ENCODE assay signal across 9 cellular contexts in genomic region chr7:3281257-3281656, GRCh38. TPM values are rescaled to one million over a fixed set of nuclear protein-coding genes. Genes with fewer than 3 reads are reported as not detected.
DNase-seq lines count a peak whose midpoint lies in the region; ATAC-seq, FAIRE-seq and TF ChIP-seq lines count a peak whose summit lies in the region.
"Not testable (repeated sequence)": the region's sequence is repeated elsewhere in the genome, so short reads cannot be mapped to it uniquely, and the experiment has no call there.
"Had no signal": no experiment of that assay in that cellular context is flagged by ENCODE, and none has a peak within 500 bp of the region (broad histone marks: within the 10 kb centered on the region; RNA-seq: fewer than 3 reads in every experiment).

No MANE protein-coding gene starts in this region.

- TF ChIP-seq EP300 in sigmoid colon (IDR thresholded peaks at IDR 0.05); suprapubic skin (IDR thresholded peaks at IDR 0.05): not testable (repeated sequence)

- not testable (repeated sequence) for H3K4me3 Mint-ChIP-seq in central memory CD8-positive, alpha-beta T cell

- not testable (repeated sequence) for ATAC-seq in central memory CD8-positive, alpha-beta T cell (replicated peaks; ENCODE audit: extremely low read depth, poor library complexity, severe bottlenecking)

- CTCF ChIA-PET in HEK293 (lab: Yijun Ruan, JAX), result interaction anchor here (0.6 to 0.7 kb wide), 2 partner anchors 70 to 502 kb away, joined by 5 to 6 read pairs; no protein-coding TSS in a partner anchor

- H3K27ac Mint-ChIP-seq in central memory CD8-positive, alpha-beta T cell (ENCODE audit: low read depth), result peak overlapping the region; percentile 46

- WGBS in esophagus squamous epithelium, 2 donors, result 88 to 91% methylated on average over 3 to 4 of the region's 5 CpGs
- 91 to 95% methylated on average over 5 of the region's 5 CpGs for WGBS in sigmoid colon, 2 donors
- WGBS in suprapubic skin, result 92% methylated on average over 5 of the region's 5 CpGs

- not testable (repeated sequence) for H3K4me1 Mint-ChIP-seq in central memory CD8-positive, alpha-beta T cell

- not testable (repeated sequence) for TF ChIP-seq CTCF in HEK293 (tag by site-specific recombination; IDR thresholded peaks at IDR 0.05); esophagus squamous epithelium (IDR thresholded peaks at IDR 0.05); sigmoid colon (IDR thresholded peaks at IDR 0.05); suprapubic skin (IDR thresholded peaks at IDR 0.05)

- TF ChIP-seq POLR2A in esophagus squamous epithelium (IDR thresholded peaks at IDR 0.05); sigmoid colon (IDR thresholded peaks at IDR 0.05); suprapubic skin (IDR thresholded peaks at IDR 0.05): not testable (repeated sequence)

- not testable (repeated sequence) for H3K27ac ChIP-seq in HEK293 (ENCODE audit: extremely low read depth, low read depth, low read length)
- H3K27ac ChIP-seq in esophagus squamous epithelium, result peak overlapping the region in 3 of 4 donors; percentile 11 to 74 (median 62)
- peak overlapping the region; percentile 41 to 69 (median 50) for H3K27ac ChIP-seq in sigmoid colon
- H3K27ac ChIP-seq in suprapubic skin, result peak overlapping the region; percentile 39

- not testable (repeated sequence) for H3K36me3 Mint-ChIP-seq in central memory CD8-positive, alpha-beta T cell (ENCODE audit: insufficient read depth)

- not testable (repeated sequence) for DNase-seq in central memory CD8-positive, alpha-beta T cell (ENCODE audit: low spot score in 2 of 2); esophagus squamous epithelium (lab: John Stamatoyannopoulos, UW); sigmoid colon; suprapubic skin (ENCODE audit: low spot score in 2 of 2); urothelium cell line (ENCODE audit: low spot score)

- H3K9me3 Mint-ChIP-seq in central memory CD8-positive, alpha-beta T cell, result not testable (repeated sequence)

- H3K9me3 ChIP-seq in HEK293 (ENCODE audit: control insufficient read depth, insufficient read depth, low read depth, low read length); esophagus squamous epithelium; sigmoid colon; suprapubic skin: not testable (repeated sequence)

- POLR2A ChIA-PET in HEK293 (lab: Yijun Ruan, JAX), result not testable (repeated sequence)

- H3K4me1 ChIP-seq in HEK293 (ENCODE audit: control insufficient read depth, insufficient read depth, low read length); suprapubic skin: not testable (repeated sequence)
- H3K4me1 ChIP-seq in esophagus squamous epithelium, result peaks cover 0 to 38% (median 0%) of the 10 kb centered on the region in 3 donors
- peaks cover 0 to 28% (median 10%) of the 10 kb centered on the region in 4 donors for H3K4me1 ChIP-seq in sigmoid colon

- intact Hi-C loops in esophagus squamous epithelium (cut with DNase I); sigmoid colon (cut with DNase I): not testable (repeated sequence)

- not testable (repeated sequence) for H3K4me3 ChIP-seq in HEK293 (ENCODE audit: low read depth, low read length); esophagus squamous epithelium; sigmoid colon; suprapubic skin

- not testable (repeated sequence) for H3K27me3 ChIP-seq in esophagus squamous epithelium, sigmoid colon, suprapubic skin

- peak; percentile 35 for FAIRE-seq in urothelium cell line (lab: Jason Lieb, UNC)

- H3K36me3 ChIP-seq in HEK293 (ENCODE audit: control insufficient read depth in 2 of 2, insufficient read depth in 1 of 2, low read length in 2 of 2); esophagus squamous epithelium; sigmoid colon; suprapubic skin: not testable (repeated sequence)

- peaks cover 32% of the 10 kb centered on the region for H3K27me3 Mint-ChIP-seq in central memory CD8-positive, alpha-beta T cell

TF ChIP-seq in HEK293, 187 proteins besides CTCF, POLR2A, EP300 and RAD21:
- TF ChIP-seq SCRT2 (tag by site-specific recombination; IDR thresholded peaks at IDR 0.05) (peak; percentile 37; the same call in 1 of the 2 replicates), ZNF121 (tag by site-specific recombination; IDR thresholded peaks at IDR 0.05) (peak; percentile 36; the same call in 1 of the 2 replicates)

RNA-seq across cellular contexts. Expression of gene SDK1, which starts 19.8 kb away (rescaled TPM):
- total RNA-seq in esophagus squamous epithelium (1 to 10 TPM; 2.0 to 9.3 (median 3.8) TPM), sigmoid colon (10 to 100 TPM in 3 of 4 donors, 1 to 10 TPM in 1; 8.2 to 23.0 (median 12.8) TPM), suprapubic skin (10 to 100 TPM in 1 of 4 donors, 1 to 10 TPM in 3; 2.5 to 12.9 (median 6.1) TPM)
- 1 to 10 TPM in 1 of 3 donors, under 1 TPM in 1, not detected in 1; under 0.01 to 2.2 TPM for polyA plus RNA-seq in sigmoid colon
- total RNA-seq: GM23248 had no signal
- polyA plus RNA-seq: CD14-positive monocyte; CD8-positive, alpha-beta memory T cell; GM23248 had no signal
